Comparison of ENCODE assay signal across 6 cellular contexts in the genomic region with DNA sequence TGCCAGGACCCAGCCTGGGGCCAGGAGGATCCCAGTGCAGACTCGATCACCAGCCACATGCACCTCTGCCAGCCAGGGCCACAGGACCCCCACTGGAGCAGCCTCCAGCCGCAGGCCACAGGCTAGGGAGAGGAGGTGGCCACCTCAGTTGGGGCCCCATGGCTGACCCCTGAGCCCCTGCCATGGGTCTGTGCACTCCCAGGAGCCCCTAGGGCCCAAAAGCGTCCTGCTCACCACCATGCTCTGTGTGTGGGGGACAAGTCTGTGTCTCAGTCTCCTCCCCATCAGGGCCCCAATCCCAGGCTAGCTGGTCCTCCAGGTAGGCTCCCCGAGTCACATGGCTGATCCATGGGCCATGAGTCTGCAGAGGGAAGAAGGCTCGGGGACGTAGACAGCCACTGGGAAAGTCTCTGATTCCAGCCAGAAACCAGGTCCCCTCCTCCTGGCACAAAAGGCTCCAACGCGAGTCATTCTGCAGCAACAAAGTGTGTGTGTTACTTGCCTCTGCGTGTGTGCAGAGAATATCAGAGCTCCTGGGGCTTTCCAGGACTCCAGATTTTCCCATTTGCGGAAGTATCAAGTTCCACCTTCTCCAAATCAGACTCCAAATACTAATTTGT. TPM values are rescaled to one million over a fixed set of nuclear protein-coding genes. Genes with fewer than 3 reads are reported as not detected.
A peak's percentile ranks its signal among the peaks of the same experiment; 100 is the strongest.
DNase-seq lines count a peak whose midpoint lies in the region; ATAC-seq and TF ChIP-seq lines count a peak whose summit lies in the region.

No MANE protein-coding gene starts in this region.

- no peaks in the 10 kb centered on the region for H4K20me1 ChIP-seq in GM23248 (ENCODE audit: insufficient read depth)

- DNase-seq in GM23248 (peak; percentile 82), dedifferentiated amniotic fluid mesenchymal stem cell (ENCODE audit: extremely low spot score) (no peak), NCI-H1105 treated with DMSO at 0.1 percent for 48 hours (lab: John Stamatoyannopoulos, UW) (no peak)
- DNase-seq in activated T-cell treated with anti-CD3 and anti-CD28 coated beads, Interleukin-2, amount 50 U/mL, for 4 hours: no peak

- peak overlapping the region; percentile 75 for H3K4me3 ChIP-seq in GM23248
- peak overlapping the region in 1 of 3 donors; percentile 53 for H3K4me3 ChIP-seq in liver (ENCODE audit: low read depth in 1 of 3, low read length in 3 of 3)

- no peak for TF ChIP-seq CTCF in liver (IDR thresholded peaks at IDR 0.05; ENCODE audit: low read depth, low read length, missing input control)

- in situ Hi-C loops in GM23248 (cut with MboI): no loop called here

- no peaks in the 10 kb centered on the region for H3K9me2 ChIP-seq in GM23248 (ENCODE audit: insufficient read depth)

- no peak for TF ChIP-seq RAD21 in liver (IDR thresholded peaks at IDR 0.05)

- H3K9ac ChIP-seq in GM23248 (peak overlapping the region; percentile 62), liver (ENCODE audit: low read depth in 1 of 2, low read length in 2 of 2) (peak overlapping the region in 1 of 2 donors; percentile 75)

- no peaks in the 10 kb centered on the region for H3K79me2 ChIP-seq in GM23248 (ENCODE audit: insufficient read depth)

- no peak for ATAC-seq in activated T-cell treated with anti-CD3 and anti-CD28 coated beads, Interleukin-2, amount 50 U/mL, for 4 hours
- ATAC-seq in HG02623 (IDR thresholded peaks at IDR 0.05; ENCODE audit: unreplicated experiment): no peak

- H3K36me3 ChIP-seq in GM23248 (ENCODE audit: low read depth) (no peaks in the 10 kb centered on the region), liver (ENCODE audit: control insufficient read depth in 4 of 4, insufficient read depth in 3 of 4, low read depth in 1 of 4, low read length in 3 of 4) (no peaks in the 10 kb centered on the region)

- 8 to 10% methylated on average over 10 of the region's 10 CpGs for WGBS in GM23248 (ENCODE audit: low coverage in 1 of 2, low lambda C conversion rate in 2 of 2, missing lambda C conversion rate in 2 of 2), 2 experiments
- 30% methylated on average over 10 of the region's 10 CpGs for WGBS in liver

- no peaks in the 10 kb centered on the region for H3K9me3 ChIP-seq in GM23248 (ENCODE audit: low read depth)
- H3K9me3 ChIP-seq in liver (ENCODE audit: control insufficient read depth in 4 of 4, low read length in 3 of 4): no peaks in the 10 kb centered on the region

- H3K27me3 ChIP-seq in GM23248 (replicated peaks; ENCODE audit: insufficient read depth): peaks cover 7% of the 10 kb centered on the region; the same call in 1 of the 2 replicates
- no peaks in the 10 kb centered on the region for H3K27me3 ChIP-seq in liver (ENCODE audit: control insufficient read depth in 4 of 4, insufficient read depth in 4 of 4, low read length in 3 of 4)

- peak overlapping the region; percentile 87 for H3K4me2 ChIP-seq in GM23248 (ENCODE audit: unreplicated experiment)

- 0 out of 2 replicates have a peak, but pooled peaks cover 9% of the 10 kb centered on the region for H3F3A ChIP-seq in GM23248 (ENCODE audit: insufficient read depth)

- H2AFZ ChIP-seq in GM23248: peak overlapping the region; percentile 86

- H3K9me3 Mint-ChIP-seq in activated T-cell treated with anti-CD3 and anti-CD28 coated beads, Interleukin-2, amount 50 U/mL, for 4 hours: no peaks in the 10 kb centered on the region

- peak overlapping the region; percentile 46 for H3K4me3 Mint-ChIP-seq in activated T-cell treated with anti-CD3 and anti-CD28 coated beads, Interleukin-2, amount 50 U/mL, for 4 hours

- H3K27me3 Mint-ChIP-seq in activated T-cell treated with anti-CD3 and anti-CD28 coated beads, Interleukin-2, amount 50 U/mL, for 4 hours (ENCODE audit: low read depth): no peaks in the 10 kb centered on the region

- H3K4me1 Mint-ChIP-seq in activated T-cell treated with anti-CD3 and anti-CD28 coated beads, Interleukin-2, amount 50 U/mL, for 4 hours (ENCODE audit: low read depth): peaks cover 6% of the 10 kb centered on the region

- H3K27ac ChIP-seq in GM23248 (peak overlapping the region; percentile 83), liver (ENCODE audit: low read depth in 1 of 2, low read length in 2 of 2) (peak overlapping the region; percentile 50 to 81)

- peaks cover 15% of the 10 kb centered on the region for H3K4me1 ChIP-seq in GM23248 (ENCODE audit: insufficient read depth)
- H3K4me1 ChIP-seq in liver (ENCODE audit: control insufficient read depth in 4 of 4, insufficient read depth in 4 of 4, low read length in 3 of 4): peaks cover 14 to 26% (median 19%) of the 10 kb centered on the region in 4 donors

- no peaks in the 10 kb centered on the region for H3K36me3 Mint-ChIP-seq in activated T-cell treated with anti-CD3 and anti-CD28 coated beads, Interleukin-2, amount 50 U/mL, for 4 hours (ENCODE audit: insufficient read depth)

TF ChIP-seq in liver, 16 proteins besides CTCF, POLR2A, EP300 and RAD21:
- no peak for TF ChIP-seq NR2F2 (IDR thresholded peaks at IDR 0.05)
TF ChIP-seq in liver: peak in this region for 0.

RNA-seq across cellular contexts. Expression of gene PRSS8, which starts 6.1 kb away (rescaled TPM):
- not detected in 2 replicates for total RNA-seq in GM23248 (2014; rRNA removed; shearing (Covaris generic))
- polyA plus RNA-seq in GM23248 (2016; fragmentation: Nextera tagmentation; extraction: Ambion mirVana): not detected in 2 replicates
- under 1 TPM; 0.11 to 0.58 (median 0.38) TPM for total RNA-seq in activated T-cell treated with anti-CD3 and anti-CD28 coated beads, Interleukin-2, amount 50 U/mL, for 4 hours
- total RNA-seq in liver: 1 to 10 TPM; 1.1 to 8.3 TPM
- polyA plus RNA-seq in liver: 10 to 100 TPM in 1 of 2 donors, 1 to 10 TPM in 1; 8.5 to 50.1 TPM

RNA-seq across cellular contexts. Expression of gene PRSS36, which starts 8.3 kb away (rescaled TPM):
- 0.13 TPM in 1 of 2 replicates, not detected in the other for total RNA-seq in GM23248 (2014; rRNA removed; shearing (Covaris generic))
- polyA plus RNA-seq in GM23248 (2016; fragmentation: Nextera tagmentation; extraction: Ambion mirVana): 0.19 and 2.2 TPM in 2 replicates
- under 1 TPM in 2 of 3 donors, not detected in 1; 0.40 to 0.78 TPM for total RNA-seq in activated T-cell treated with anti-CD3 and anti-CD28 coated beads, Interleukin-2, amount 50 U/mL, for 4 hours
- under 1 TPM; 0.09 to 0.50 TPM for total RNA-seq in liver
- 1 to 10 TPM in 1 of 2 donors, under 1 TPM in 1; 0.74 to 2.1 TPM for polyA plus RNA-seq in liver

RNA-seq across cellular contexts. Expression of gene KAT8, which starts 24.1 kb away (rescaled TPM):
- total RNA-seq in GM23248 (2014; rRNA removed; shearing (Covaris generic)): 27.8 and 50.9 TPM in 2 replicates
- polyA plus RNA-seq in GM23248 (2016; fragmentation: Nextera tagmentation; extraction: Ambion mirVana) (18.4 and 19.3 TPM in 2 replicates), liver (10 to 100 TPM; 15.9 to 18.3 TPM)
- 10 to 100 TPM; 59.8 to 63.9 (median 61.9) TPM for total RNA-seq in activated T-cell treated with anti-CD3 and anti-CD28 coated beads, Interleukin-2, amount 50 U/mL, for 4 hours
- 10 to 100 TPM; 20.9 to 37.4 TPM for total RNA-seq in liver

RNA-seq across cellular contexts. Expression of gene BCKDK, which starts 33.4 kb away (rescaled TPM):
- 42.1 and 71.4 TPM in 2 replicates for total RNA-seq in GM23248 (2014; rRNA removed; shearing (Covaris generic))
- polyA plus RNA-seq in GM23248 (2016; fragmentation: Nextera tagmentation; extraction: Ambion mirVana) (108 and 114 TPM in 2 replicates), liver (10 to 100 TPM; 40.2 to 41.6 TPM)
- total RNA-seq in activated T-cell treated with anti-CD3 and anti-CD28 coated beads, Interleukin-2, amount 50 U/mL, for 4 hours: 10 to 100 TPM; 41.9 to 46.5 (median 43.2) TPM
- total RNA-seq in liver: 10 to 100 TPM; 10.0 to 29.5 TPM

RNA-seq across cellular contexts. Expression of gene FUS, which starts 38.3 kb away (rescaled TPM):
- 22.5 and 28.3 TPM in 2 replicates for total RNA-seq in GM23248 (2014; rRNA removed; shearing (Covaris generic))
- 154 and 166 TPM in 2 replicates for polyA plus RNA-seq in GM23248 (2016; fragmentation: Nextera tagmentation; extraction: Ambion mirVana)
- 100 to 1,000 TPM; 783 to 850 (median 809) TPM for total RNA-seq in activated T-cell treated with anti-CD3 and anti-CD28 coated beads, Interleukin-2, amount 50 U/mL, for 4 hours
- 10 to 100 TPM; 36.4 to 51.5 TPM for total RNA-seq in liver
- polyA plus RNA-seq in liver: 10 to 100 TPM in 1 of 2 donors, 1 to 10 TPM in 1; 7.5 to 42.3 TPM
